ENCODE assay signal across 17 cellular contexts in genomic region chr2:21301871-21302433, GRCh38.
DNase-seq lines count a peak whose midpoint lies in the region; ATAC-seq and TF ChIP-seq lines count a peak whose summit lies in the region.
"Had no signal": no experiment of that assay in that cellular context is flagged by ENCODE, and none has a peak within 500 bp of the region (broad histone marks: within the 10 kb centered on the region; RNA-seq: fewer than 3 reads in every experiment).

No MANE protein-coding gene starts in this region.

- no peak for TF ChIP-seq EP300 in esophagus muscularis mucosa (IDR thresholded peaks at IDR 0.05)

- H3K4me1 ChIP-seq in heart left ventricle (peaks cover 0 to 11% (median 4%) of the 10 kb centered on the region in 12 donors), right atrium auricular region (no peaks in the 10 kb centered on the region), esophagus muscularis mucosa (peaks cover 0 to 4% (median 0%) of the 10 kb centered on the region in 4 donors), right cardiac atrium (ENCODE audit: control insufficient read depth, insufficient read depth, low read length) (no peaks in the 10 kb centered on the region), colonic mucosa (no peaks in the 10 kb centered on the region)
- H3K4me1 ChIP-seq: HAP-1 had no signal

- TF ChIP-seq CTCF in heart left ventricle (IDR thresholded peaks at IDR 0.05) (no peak), right atrium auricular region (IDR thresholded peaks at IDR 0.05) (no peak), esophagus muscularis mucosa (IDR thresholded peaks at IDR 0.05) (no peak), colonic mucosa (IDR thresholded peaks at IDR 0.05) (no peak)

- no peak for DNase-seq in heart left ventricle
- no peak for DNase-seq in right atrium auricular region (ENCODE audit: low spot score)
- DNase-seq in esophagus muscularis mucosa (ENCODE audit: extremely low spot score): peak; percentile 39
- DNase-seq in right cardiac atrium: no peak
- DNase-seq in colonic mucosa: no peak
- no peak for DNase-seq in DMS79 (lab: John Stamatoyannopoulos, UW)
- no peak for DNase-seq in H7
- DNase-seq: ACHN; BE2C; C1 segment of cervical spinal cord; CD4-positive, CD25-positive, alpha-beta regulatory T cell; CD8-positive, alpha-beta memory T cell; COR-L47; DMS 273 treated with DMSO at 0.1 percent for 48 hours; DMS53; IMR-90 had no signal

- H3K27ac ChIP-seq in heart left ventricle (no peak overlapping the region), right atrium auricular region (peak overlapping the region in 1 of 2 donors; percentile 54), esophagus muscularis mucosa (replicated peaks in 1 of 4) (no peak overlapping the region), right cardiac atrium (ENCODE audit: low read length) (no peak overlapping the region), colonic mucosa (no peak overlapping the region)

- intact Hi-C loops in heart left ventricle (cut with DNase I) (no loop called here), esophagus muscularis mucosa (cut with DNase I) (no loop called here), right cardiac atrium (cut with DNase I) (no loop called here), colonic mucosa (cut with DNase I) (no loop called here)

- H3K9ac ChIP-seq in colonic mucosa (ENCODE audit: low read depth in 2 of 2, low read length in 2 of 2): no peak overlapping the region

- TF ChIP-seq POLR2A in heart left ventricle (IDR thresholded peaks at IDR 0.05) (no peak), esophagus muscularis mucosa (IDR thresholded peaks at IDR 0.05; ENCODE audit: low read depth) (no peak)

- H3K4me3 ChIP-seq in heart left ventricle: no peak overlapping the region
- H3K4me3 ChIP-seq in right atrium auricular region: no peak overlapping the region
- no peak overlapping the region for H3K4me3 ChIP-seq in esophagus muscularis mucosa
- H3K4me3 ChIP-seq in right cardiac atrium (ENCODE audit: low read length): no peak overlapping the region
- H3K4me3 ChIP-seq in colonic mucosa: no peak overlapping the region
- H3K4me3 ChIP-seq in H7 (ENCODE audit: insufficient read depth, low read depth, low read length): no peak overlapping the region
- H3K4me3 ChIP-seq: HAP-1 had no signal

- 24 to 28% (median 26%) methylated on average over 1 of the region's 1 CpG for WGBS in heart left ventricle, 4 donors
- 79% methylated on average over 1 of the region's 1 CpG for WGBS in esophagus muscularis mucosa
- 31% methylated on average over 1 of the region's 1 CpG for WGBS in right cardiac atrium

- peak; percentile 51 to 86 (median 72) for ATAC-seq in heart left ventricle
- peak; percentile 85 to 89 for ATAC-seq in right cardiac atrium

- H3K9me3 ChIP-seq in heart left ventricle (no peaks in the 10 kb centered on the region), right atrium auricular region (no peaks in the 10 kb centered on the region), esophagus muscularis mucosa (no peaks in the 10 kb centered on the region), right cardiac atrium (ENCODE audit: control insufficient read depth, low read length) (no peaks in the 10 kb centered on the region), colonic mucosa (no peaks in the 10 kb centered on the region)
- H3K9me3 ChIP-seq: BE2C, HAP-1 had no signal

- peaks cover 0 to under 1% (median 0%) of the 10 kb centered on the region in 9 donors for H3K27me3 ChIP-seq in heart left ventricle
- no peaks in the 10 kb centered on the region for H3K27me3 ChIP-seq in right atrium auricular region
- no peaks in the 10 kb centered on the region for H3K27me3 ChIP-seq in esophagus muscularis mucosa
- no peaks in the 10 kb centered on the region for H3K27me3 ChIP-seq in right cardiac atrium (ENCODE audit: control insufficient read depth, insufficient read depth)
- H3K27me3 ChIP-seq in colonic mucosa: no peaks in the 10 kb centered on the region
- no peaks in the 10 kb centered on the region for H3K27me3 ChIP-seq in H7 (ENCODE audit: control insufficient read depth, insufficient read depth, low read length)
- H3K27me3 ChIP-seq: BE2C had no signal

- no peaks in the 10 kb centered on the region for H3K36me3 ChIP-seq in heart left ventricle
- H3K36me3 ChIP-seq in right atrium auricular region: no peaks in the 10 kb centered on the region
- no peaks in the 10 kb centered on the region for H3K36me3 ChIP-seq in esophagus muscularis mucosa
- H3K36me3 ChIP-seq in colonic mucosa: no peaks in the 10 kb centered on the region
- no peaks in the 10 kb centered on the region for H3K36me3 ChIP-seq in H7 (replicated peaks; ENCODE audit: control insufficient read depth, insufficient read depth, low read length)
- H3K36me3 ChIP-seq: BE2C, HAP-1 had no signal
